In genomic region chr6:134295953-134296553, GRCh38 we compare ENCODE assay signal across 8 cellular contexts. TPM values are rescaled to one million over a fixed set of nuclear protein-coding genes. Genes with fewer than 3 reads are reported as not detected.
DNase-seq lines count a peak whose midpoint lies in the region; ATAC-seq and TF ChIP-seq lines count a peak whose summit lies in the region.

No MANE protein-coding gene starts in this region.

- in situ Hi-C loops in mammary epithelial cell (cut with MboI; ENCODE audit: low sequenced_read_pairs in 2 of 2): no loop called here

- H3K27me3 ChIP-seq in AG04450 (ENCODE audit: control insufficient read depth, insufficient read depth, low read length) (no peaks in the 10 kb centered on the region), mammary epithelial cell (ENCODE audit: insufficient read depth, low read length) (no peaks in the 10 kb centered on the region), left lung (no peaks in the 10 kb centered on the region), uterus (no peaks in the 10 kb centered on the region)

- dilution Hi-C loops in mammary epithelial cell (cut with HindIII; ENCODE audit: low sequenced_read_pairs): loop anchor here (5.0 kb wide), 1 partner anchor 66 kb away; no protein-coding TSS in a partner anchor

- whole genome bisulfite sequencing in mammary epithelial cell (ENCODE audit: low coverage, missing lambda C conversion rate): 71% methylated on average over 6 of the region's 6 CpGs

- H2AFZ ChIP-seq in mammary epithelial cell (ENCODE audit: low read depth, low read length): peak overlapping the region; percentile 16

- H3K9me3 ChIP-seq in AG04450 (ENCODE audit: control insufficient read depth, insufficient read depth, low read length) (peaks cover under 1% of the 10 kb centered on the region), mammary epithelial cell (replicated peaks; ENCODE audit: insufficient read depth, low read length) (no peaks in the 10 kb centered on the region), left lung (no peaks in the 10 kb centered on the region), uterus (no peaks in the 10 kb centered on the region)

- H4K20me1 ChIP-seq in mammary epithelial cell (ENCODE audit: insufficient read depth, low read length): no peaks in the 10 kb centered on the region

- peak overlapping the region; percentile 12 for H3K4me2 ChIP-seq in mammary epithelial cell (ENCODE audit: insufficient read depth, low read depth, low read length)

- H3K79me2 ChIP-seq in mammary epithelial cell (ENCODE audit: insufficient read depth, low read length): no peaks in the 10 kb centered on the region

- intact Hi-C loops in mammary epithelial cell (cut with micrococcal nuclease): no loop called here
- intact Hi-C loops in left lung (cut with DNase I): no loop called here
- intact Hi-C loops in uterus (cut with DNase I; ENCODE audit: low total_unique reads): no loop called here

- no peak overlapping the region for H3K4me3 ChIP-seq in AG04450 (ENCODE audit: low read depth, low read length)
- no peak overlapping the region for H3K4me3 ChIP-seq in mammary epithelial cell (replicated peaks in 1 of 3; ENCODE audit: insufficient read depth in 1 of 3, low read depth in 2 of 3, low read length in 3 of 3)
- no peak overlapping the region for H3K4me3 ChIP-seq in left lung
- no peak overlapping the region for H3K4me3 ChIP-seq in uterus

- no TSS peak for BruUV-seq in mammary epithelial cell (replicated peaks; lab: Mats Ljungman, UMichigan)

- POLR2A ChIA-PET in AG04450 (lab: Yijun Ruan, JAX): interaction anchor here (1.0 to 1.1 kb wide), 2 partner anchors 52 to 127 kb away, joined by 3 to 4 read pairs; no protein-coding TSS in a partner anchor

- peak; percentile 63 for ATAC-seq in GM21528 (IDR thresholded peaks at IDR 0.05; ENCODE audit: low FRiP score, unreplicated experiment)
- ATAC-seq in left lung: peak; percentile 84
- ATAC-seq in GM19452 (IDR thresholded peaks at IDR 0.05; ENCODE audit: unreplicated experiment): no peak

- H3K27ac ChIP-seq in AG04450 (ENCODE audit: low read depth, low read length) (peak overlapping the region; percentile 99), mammary epithelial cell (ENCODE audit: insufficient read depth, low read depth, low read length) (peak overlapping the region; percentile 25), left lung (peak overlapping the region; percentile 69 to 90), uterus (peak overlapping the region; percentile 35 to 47)

- DNase-seq in AG04450 (ENCODE audit: low read depth, low spot score) (peak; percentile 96), MV-4-11 (lab: John Stamatoyannopoulos, UW) (peak; percentile 97), mammary epithelial cell (peak; percentile 79), left lung (no peak), uterus (peak in 1 of 2 donors; percentile 18)
- no peak for DNase-seq in central memory CD4-positive, alpha-beta T cell

- H3K36me3 ChIP-seq in mammary epithelial cell (ENCODE audit: insufficient read depth, low read length) (no peaks in the 10 kb centered on the region), left lung (no peaks in the 10 kb centered on the region), uterus (no peaks in the 10 kb centered on the region)

- no peak overlapping the region for H3K9ac ChIP-seq in mammary epithelial cell (ENCODE audit: insufficient read depth, low read length)

- TF ChIP-seq CTCF in AG04450 (IDR thresholded peaks at IDR 0.05; ENCODE audit: low read depth, low read length) (no peak), mammary epithelial cell (conservative IDR thresholded peaks at IDR 0.05 in 1 of 2, IDR thresholded peaks at IDR 0.05 in 1 of 2; ENCODE audit: extremely low read depth in 1 of 2, insufficient read depth in 1 of 2, low read depth in 1 of 2, low read length in 2 of 2) (no peak), left lung (IDR thresholded peaks at IDR 0.05) (no peak), uterus (IDR thresholded peaks at IDR 0.05) (no peak)

- TF ChIP-seq POLR2A in uterus (IDR thresholded peaks at IDR 0.05): no peak

- CTCF ChIA-PET in AG04450 (lab: Charles Lee): interaction anchor here (0.6 to 2.2 kb wide), 2 partner anchors 118 to 148 kb away, joined by 8 read pairs; no protein-coding TSS in a partner anchor
- CTCF ChIA-PET in mammary epithelial cell (lab: Charles Lee; ENCODE audit: low non-redundant PET): no interaction called here

- H3K4me1 ChIP-seq in mammary epithelial cell (ENCODE audit: insufficient read depth, low read length) (peaks cover 11% of the 10 kb centered on the region), left lung (peaks cover 8 to 26% of the 10 kb centered on the region in 2 donors), uterus (no peaks in the 10 kb centered on the region)

RNA-seq across cellular contexts. Expression of gene SGK1, which starts 21.9 kb away (rescaled TPM):
- 115 and 120 TPM in 2 replicates for polyA plus RNA-seq in AG04450 (2011; rRNA removed)
- polyA minus RNA-seq in AG04450 (2011; rRNA and poly(A)+ RNA removed): 151 and 183 TPM in 2 replicates
- total RNA-seq in mammary epithelial cell: 100 to 1,000 TPM in 1 of 2 donors, 10 to 100 TPM in 1; 84.5 to 755 TPM
- 130 TPM for polyA plus RNA-seq in mammary epithelial cell
- 255 TPM for polyA minus RNA-seq in mammary epithelial cell
- total RNA-seq in left lung: 100 to 1,000 TPM; 154 to 236 TPM
- total RNA-seq in uterus: 10 to 100 TPM; 47.1 to 75.0 (median 59.8) TPM

Comparison
In these comparisons a context has a peak if more than half of its experiments do, and no peak if none do; other contexts are left out.
1. DNase-seq: peak in AG04450 (single experiment), MV-4-11 (single experiment) and mammary epithelial cell (single experiment); none in left lung (0 of 2) and central memory CD4-positive, alpha-beta T cell (single experiment).
2. H3K27ac ChIP-seq: peak in every context shown above with its lines; median percentile 99 in AG04450; 80 in left lung; 41 in uterus; 25 in mammary epithelial cell.